ENCODE assay signal across 21 cellular contexts in genomic region chr1:69258842-69259241, GRCh38.
"Had no signal": no experiment of that assay in that cellular context is flagged by ENCODE, and none has a peak within 500 bp of the region (broad histone marks: within the 10 kb centered on the region; RNA-seq: fewer than 3 reads in every experiment).

No MANE protein-coding gene starts in this region.

- H3K27ac ChIP-seq: esophagus squamous epithelium, spleen, thoracic aorta had no signal

- ATAC-seq: effector memory CD8-positive, alpha-beta T cell; natural killer cell treated with Interleukin-12 subunit alpha and Interleukin-12 subunit beta and Interleukin-15 and Interleukin-18, amount 100 ng/mL, for 72 hours; stimulated activated memory B cell treated with anti-CD40 and anti-IgM and Interleukin-4, amounts not matched to agents 10 μg/mL and 1 μg/mL and 100 μg/mL, for 72 hours had no signal

- H3K27me3 ChIP-seq: esophagus squamous epithelium, spleen had no signal

- H3K4me1 ChIP-seq: esophagus squamous epithelium, spleen had no signal

- DNase-seq: activated B cell treated with CpG ODN at 0.5 μM for 24 hours; activated CD4-positive, alpha-beta memory T cell treated with anti-CD3 and anti-CD28 coated beads for 36 hours; activated CD4-positive, alpha-beta T cell treated with anti-CD3 and anti-CD28 coated beads for 4 hours; activated naive CD4-positive, alpha-beta T cell; activated naive CD8-positive, alpha-beta T cell treated with anti-CD3 and anti-CD28 coated beads for 36 hours; activated T-cell treated with anti-CD3 and anti-CD28 coated beads for 4 hours; amniotic stem cell; caudate nucleus; effector memory CD8-positive, alpha-beta T cell; esophagus squamous epithelium; hypothalamus; islet precursor cell; nucleus accumbens; posterior cingulate gyrus; retina; spleen; stimulated activated CD4-positive, alpha-beta T cell treated with anti-CD3 and anti-CD28 coated beads, Interleukin-4, amount 100 ng/mL, for 4 hours had no signal

- H3K9me3 ChIP-seq: esophagus squamous epithelium, spleen, thoracic aorta had no signal

- H3K4me3 ChIP-seq: esophagus squamous epithelium, lung, spleen, thoracic aorta had no signal

- H3K36me3 ChIP-seq: esophagus squamous epithelium, spleen, thoracic aorta had no signal
